9 cellular contexts compared by ENCODE assay signal in genomic region chr11:32231909-32232493, GRCh38.
DNase-seq lines count a peak whose midpoint lies in the region; ATAC-seq lines count a peak whose summit lies in the region.
"Had no signal": no experiment of that assay in that cellular context is flagged by ENCODE, and none has a peak within 500 bp of the region (broad histone marks: within the 10 kb centered on the region; RNA-seq: fewer than 3 reads in every experiment).

No MANE protein-coding gene starts in this region.

- H3K36me3 Mint-ChIP-seq in activated CD4-positive, alpha-beta T cell treated with anti-CD3 and anti-CD28 coated beads, Interleukin-2, amount 10 ng/mL, durations not matched to agents 24 days and 14 days (ENCODE audit: low read depth) = no peaks in the 10 kb centered on the region

- DNase-seq in activated CD4-positive, alpha-beta T cell treated with anti-CD3 and anti-CD28 coated beads, Interleukin-2, amount 10 ng/mL, durations not matched to agents 24 days and 14 days = peak; percentile 65
- DNase-seq in activated CD4-positive, alpha-beta T cell treated with anti-CD3 and anti-CD28 coated beads, Interleukin-2, amount 50 U/mL, for 4 hours = no peak
- DNase-seq in KBM-7 (peak; percentile 40), left kidney (ENCODE audit: low read depth, low spot score) (peak; percentile 39), NCI-H1417 treated with DMSO at 0.1 percent for 48 hours (lab: John Stamatoyannopoulos, UW) (no peak)
- peak; percentile 10 to 21 for DNase-seq in activated CD4-positive, alpha-beta T cell treated with anti-CD3 and anti-CD28 coated beads, Interleukin-2, amount 50 U/mL, for 48 hours

- no peaks in the 10 kb centered on the region for H3K9me3 Mint-ChIP-seq in activated CD4-positive, alpha-beta T cell treated with anti-CD3 and anti-CD28 coated beads, Interleukin-2, amount 10 ng/mL, durations not matched to agents 24 days and 14 days
- H3K9me3 Mint-ChIP-seq: dendritic cell treated with granulocyte-macrophage colony-stimulating factor and Interleukin-4, amounts not matched to agents 40 ng/mL and 50 ng/mL, for 4 days had no signal

- H3K27ac Mint-ChIP-seq in activated CD4-positive, alpha-beta T cell treated with anti-CD3 and anti-CD28 coated beads, Interleukin-2, amount 10 ng/mL, durations not matched to agents 24 days and 14 days = no peak overlapping the region
- H3K27ac Mint-ChIP-seq: dendritic cell treated with granulocyte-macrophage colony-stimulating factor and Interleukin-4, amounts not matched to agents 40 ng/mL and 50 ng/mL, for 4 days had no signal

- ATAC-seq in GM21526 (IDR thresholded peaks at IDR 0.05; ENCODE audit: low FRiP score, unreplicated experiment) = peak; percentile 88
- no peak for ATAC-seq in HG03097 (IDR thresholded peaks at IDR 0.05; ENCODE audit: low FRiP score, unreplicated experiment)

- intact Hi-C loops in activated CD4-positive, alpha-beta T cell treated with anti-CD3 and anti-CD28 coated beads, Interleukin-2, amount 10 ng/mL, durations not matched to agents 24 days and 14 days (cut with micrococcal nuclease) = no loop called here

- peaks cover 11% of the 10 kb centered on the region for H3K27me3 Mint-ChIP-seq in activated CD4-positive, alpha-beta T cell treated with anti-CD3 and anti-CD28 coated beads, Interleukin-2, amount 10 ng/mL, durations not matched to agents 24 days and 14 days

- in situ Hi-C loops in KBM-7 (cut with MboI; ENCODE audit: low pct_unique_long_range_greater_than_20kb, low sequenced_read_pairs) = no loop called here

- no peak overlapping the region for H3K4me3 Mint-ChIP-seq in activated CD4-positive, alpha-beta T cell treated with anti-CD3 and anti-CD28 coated beads, Interleukin-2, amount 10 ng/mL, durations not matched to agents 24 days and 14 days
- H3K4me3 Mint-ChIP-seq: dendritic cell treated with granulocyte-macrophage colony-stimulating factor and Interleukin-4, amounts not matched to agents 40 ng/mL and 50 ng/mL, for 4 days had no signal

- H3K4me1 Mint-ChIP-seq in activated CD4-positive, alpha-beta T cell treated with anti-CD3 and anti-CD28 coated beads, Interleukin-2, amount 10 ng/mL, durations not matched to agents 24 days and 14 days = no peaks in the 10 kb centered on the region

Comparison
In these comparisons a context has a peak if more than half of its experiments do, and no peak if none do; other contexts are left out.
1. DNase-seq: peak in activated CD4-positive, alpha-beta T cell treated with anti-CD3 and anti-CD28 coated beads, Interleukin-2, amount 10 ng/mL, durations not matched to agents 24 days and 14 days (single experiment), KBM-7 (single experiment), activated CD4-positive, alpha-beta T cell treated with anti-CD3 and anti-CD28 coated beads, Interleukin-2, amount 50 U/mL, for 48 hours (2 of 2) and left kidney (single experiment); none in activated CD4-positive, alpha-beta T cell treated with anti-CD3 and anti-CD28 coated beads, Interleukin-2, amount 50 U/mL, for 4 hours (0 of 2) and NCI-H1417 treated with DMSO at 0.1 percent for 48 hours (single experiment).